8 cellular contexts compared by ENCODE assay signal in the genomic region with DNA sequence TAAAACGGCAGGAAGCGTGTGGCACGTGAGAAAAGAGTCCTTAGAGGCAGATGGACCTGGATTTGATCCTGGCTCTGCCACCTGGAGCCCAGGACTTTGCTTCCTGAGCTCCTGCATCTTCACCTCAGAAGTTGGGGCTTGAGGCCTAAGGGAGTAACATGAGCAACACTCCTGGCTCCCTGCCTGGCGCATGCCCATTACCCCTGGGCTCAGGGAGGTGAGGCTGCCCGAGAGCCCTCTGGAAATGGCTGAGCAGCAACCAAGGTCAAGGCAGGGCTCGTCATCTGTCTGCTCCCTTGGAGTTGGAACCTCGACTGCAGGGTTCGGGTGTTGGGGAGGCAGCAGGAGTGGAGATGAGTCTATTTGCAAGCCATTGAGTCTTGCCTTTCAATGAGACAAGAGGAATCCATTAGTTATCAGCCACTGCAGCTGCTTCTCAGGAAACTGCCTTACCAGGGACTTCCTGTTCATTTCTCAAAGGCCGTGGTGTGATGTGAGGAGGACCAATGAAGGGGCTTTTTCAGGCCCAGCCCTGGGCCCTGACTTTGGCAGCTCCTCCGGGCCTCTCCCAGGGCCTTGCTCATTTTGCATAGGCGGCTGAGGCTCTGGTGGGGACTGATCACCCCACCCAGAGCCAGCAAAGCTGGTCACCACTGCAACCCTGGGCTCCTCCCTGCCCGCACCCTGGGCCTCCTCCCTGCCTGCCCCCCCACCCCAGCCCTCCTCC. TPM values are rescaled to one million over a fixed set of nuclear protein-coding genes. Genes with fewer than 3 reads are reported as not detected.
DNase-seq lines count a peak whose midpoint lies in the region; ATAC-seq, FAIRE-seq and TF ChIP-seq lines count a peak whose summit lies in the region.

No MANE protein-coding gene starts in this region.

- DNase-seq in right lobe of liver (no peak), HepG2 (ENCODE audit: low spot score) (no peak), NCI-H1436 treated with DMSO at 0.1 percent for 48 hours (lab: John Stamatoyannopoulos, UW) (peak; percentile 86), foreskin fibroblast (peak; percentile 60 to 61), progenitor cell of endocrine pancreas (ENCODE audit: low spot score, unreplicated experiment) (no peak), NCI-H82 (lab: John Stamatoyannopoulos, UW) (no peak)
- peak; percentile 91 for DNase-seq in activated CD8-positive, alpha-beta T cell treated with anti-CD3 and anti-CD28 coated beads, Interleukin-2, amount 10 ng/mL, durations not matched to agents 7 days and 5 days

- no peaks in the 10 kb centered on the region for H3K9me3 Mint-ChIP-seq in activated CD8-positive, alpha-beta T cell treated with anti-CD3 and anti-CD28 coated beads, Interleukin-2, amount 10 ng/mL, durations not matched to agents 7 days and 5 days (ENCODE audit: insufficient read depth)
- H3K9me3 Mint-ChIP-seq in progenitor cell of endocrine pancreas (ENCODE audit: low read depth), result no peaks in the 10 kb centered on the region

- POLR2A ChIA-PET in HepG2 (lab: Yijun Ruan, JAX), result no interaction called here
- POLR2A ChIA-PET in activated CD8-positive, alpha-beta T cell treated with anti-CD3 and anti-CD28 coated beads, Interleukin-2, amount 10 ng/mL, durations not matched to agents 7 days and 5 days (lab: Charles Lee), result interaction anchor here (0.6 to 1.8 kb wide), 8 partner anchors 14 to 274 kb away, joined by 3 to 33 read pairs (median 3); a partner anchor contains a TSS

- in situ Hi-C loops in HepG2 (cut with HindIII; ENCODE audit: extremely low pct_ligation_motif_present, low pct_unique_long_range_greater_than_20kb), result no loop called here

- no peak overlapping the region for H2AFZ ChIP-seq in HepG2 (ENCODE audit: low read length)

- no peak for TF ChIP-seq RAD21 in HepG2 (CRISPR knock-in tag; IDR thresholded peaks at IDR 0.05)

- intact Hi-C loops in right lobe of liver (cut with DNase I) (no loop called here), HepG2 (cut with micrococcal nuclease; ENCODE audit: unreplicated experiment) (no loop called here)

- no peaks in the 10 kb centered on the region for H3K9me3 ChIP-seq in right lobe of liver
- H3K9me3 ChIP-seq in HepG2 (ENCODE audit: low read length), result no peaks in the 10 kb centered on the region

- H3K36me3 ChIP-seq in right lobe of liver, result no peaks in the 10 kb centered on the region
- peaks cover 0 to 2% of the 10 kb centered on the region in 2 experiments; a peak in 2 of 5 replicates for H3K36me3 ChIP-seq in HepG2 (replicated peaks in 1 of 2; ENCODE audit: control insufficient read depth in 1 of 2, insufficient read depth in 2 of 2, low read length in 2 of 2)

- peaks cover 0 to 15% (median 7%) of the 10 kb centered on the region in 4 donors for H3K4me1 ChIP-seq in right lobe of liver
- H3K4me1 ChIP-seq in HepG2 (ENCODE audit: insufficient read depth, low read length), result peaks cover 26% of the 10 kb centered on the region

- peaks cover 70% of the 10 kb centered on the region for H3K4me1 Mint-ChIP-seq in activated CD8-positive, alpha-beta T cell treated with anti-CD3 and anti-CD28 coated beads, Interleukin-2, amount 10 ng/mL, durations not matched to agents 7 days and 5 days (ENCODE audit: low read depth)
- peaks cover 35% of the 10 kb centered on the region for H3K4me1 Mint-ChIP-seq in progenitor cell of endocrine pancreas (ENCODE audit: low read depth)

- H3K27me3 Mint-ChIP-seq in activated CD8-positive, alpha-beta T cell treated with anti-CD3 and anti-CD28 coated beads, Interleukin-2, amount 10 ng/mL, durations not matched to agents 7 days and 5 days (ENCODE audit: low read depth), result no peaks in the 10 kb centered on the region
- H3K27me3 Mint-ChIP-seq in progenitor cell of endocrine pancreas, result no peaks in the 10 kb centered on the region

- H3K27me3 ChIP-seq in right lobe of liver (no peaks in the 10 kb centered on the region), HepG2 (ENCODE audit: control insufficient read depth in 1 of 2, insufficient read depth in 2 of 2, low read length in 2 of 2) (no peaks in the 10 kb centered on the region)

- H3K4me3 Mint-ChIP-seq in activated CD8-positive, alpha-beta T cell treated with anti-CD3 and anti-CD28 coated beads, Interleukin-2, amount 10 ng/mL, durations not matched to agents 7 days and 5 days, result peak overlapping the region; percentile 77
- no peak overlapping the region for H3K4me3 Mint-ChIP-seq in progenitor cell of endocrine pancreas (ENCODE audit: low read depth)

- no peak for FAIRE-seq in HepG2 (lab: Jason Lieb, UNC)

- no TSS peak for BruUV-seq in HepG2 (replicated peaks; lab: Mats Ljungman, UMichigan)

- peaks cover 23% of the 10 kb centered on the region for H3K79me2 ChIP-seq in HepG2 (ENCODE audit: insufficient read depth, low read length)

- CTCF ChIA-PET in HepG2 (lab: Yijun Ruan, JAX; ENCODE audit: low intra/inter-chr PET ratio, low total read pairs), result no interaction called here
- CTCF ChIA-PET in activated CD8-positive, alpha-beta T cell treated with anti-CD3 and anti-CD28 coated beads, Interleukin-2, amount 10 ng/mL, durations not matched to agents 7 days and 5 days (lab: Charles Lee), result interaction anchor here (0.6 to 3.3 kb wide), 8 partner anchors 11 to 274 kb away, joined by 3 to 34 read pairs (median 4); a partner anchor contains a TSS

- ATAC-seq in right lobe of liver, result peak; percentile 43 to 64 (median 60)
- no peak; the same call in 2 of the 3 replicates for ATAC-seq in HepG2
- peak; percentile 91 for ATAC-seq in HG02642 (IDR thresholded peaks at IDR 0.05; ENCODE audit: poor library complexity, unreplicated experiment)
- peak; percentile 99 for ATAC-seq in activated CD8-positive, alpha-beta T cell treated with anti-CD3 and anti-CD28 coated beads, Interleukin-2, amount 10 ng/mL, durations not matched to agents 7 days and 5 days

- no peak overlapping the region for H3K9ac ChIP-seq in HepG2 (ENCODE audit: insufficient read depth, low read depth, low read length)

- no peak for TF ChIP-seq CTCF in right lobe of liver (IDR thresholded peaks at IDR 0.05)
- TF ChIP-seq CTCF in HepG2 (CRISPR knock-in tag; IDR thresholded peaks at IDR 0.05), result no peak
- no peak for TF ChIP-seq CTCF in foreskin fibroblast (IDR thresholded peaks at IDR 0.05; ENCODE audit: low read depth, low read length)
- no peak for TF ChIP-seq CTCF in progenitor cell of endocrine pancreas (IDR thresholded peaks at IDR 0.05; ENCODE audit: unreplicated experiment)

- no peak overlapping the region for H3K4me3 ChIP-seq in right lobe of liver
- H3K4me3 ChIP-seq in HepG2 (replicated peaks in 1 of 3; ENCODE audit: insufficient read depth in 1 of 3, low read depth in 2 of 3, low read length in 3 of 3), result no peak overlapping the region
- H3K4me3 ChIP-seq in foreskin fibroblast (ENCODE audit: low read depth in 1 of 2, low read length in 2 of 2), result peak overlapping the region in 1 of 2 donors; percentile 1

- no peak overlapping the region for H3K4me2 ChIP-seq in HepG2 (ENCODE audit: low read depth, low read length)

- peaks cover 83% of the 10 kb centered on the region for H3K36me3 Mint-ChIP-seq in activated CD8-positive, alpha-beta T cell treated with anti-CD3 and anti-CD28 coated beads, Interleukin-2, amount 10 ng/mL, durations not matched to agents 7 days and 5 days (ENCODE audit: low read depth)
- peaks cover 18% of the 10 kb centered on the region for H3K36me3 Mint-ChIP-seq in progenitor cell of endocrine pancreas (ENCODE audit: insufficient read depth)

- TF ChIP-seq EP300 in HepG2 (IDR thresholded peaks at IDR 0.05; ENCODE audit: low read depth in 2 of 2, low read length in 2 of 2) (no peak), HepG2 (CRISPR knock-in tag; IDR thresholded peaks at IDR 0.05; ENCODE audit: borderline replicate concordance) (no peak)

- peak overlapping the region in 1 of 3 donors; percentile 33 for H3K27ac ChIP-seq in right lobe of liver
- H3K27ac ChIP-seq in HepG2 (ENCODE audit: extremely low read length, insufficient read depth, low read length), result no peak overlapping the region

- H3K27ac Mint-ChIP-seq in activated CD8-positive, alpha-beta T cell treated with anti-CD3 and anti-CD28 coated beads, Interleukin-2, amount 10 ng/mL, durations not matched to agents 7 days and 5 days, result peak overlapping the region; percentile 95
- H3K27ac Mint-ChIP-seq in progenitor cell of endocrine pancreas, result peak overlapping the region; percentile 80

- no peak for TF ChIP-seq POLR2A in right lobe of liver (IDR thresholded peaks at IDR 0.05)
- TF ChIP-seq POLR2A in HepG2 (IDR thresholded peaks at IDR 0.05; ENCODE audit: insufficient read depth in 1 of 2, low read depth in 2 of 2, low read length in 2 of 2), result no peak

- WGBS in right lobe of liver (ENCODE audit: insufficient coverage, low coverage, low lambda C conversion rate, missing lambda C conversion rate), result 69% methylated on average over 3 of the region's 12 CpGs
- 90% methylated on average over 7 of the region's 12 CpGs for WGBS in HepG2 (ENCODE audit: low lambda C conversion rate)

- no peaks in the 10 kb centered on the region for H4K20me1 ChIP-seq in HepG2 (ENCODE audit: insufficient read depth, low read length)

RNA-seq across cellular contexts. Expression of a gene that starts 6.3 kb away (rescaled TPM):
- 100 to 1,000 TPM in 4 of 6 experiments, 1 to 10 TPM in 2; 4.2 to 166 (median 110) TPM for total RNA-seq in right lobe of liver
- 54.7 and 124 TPM in 2 replicates for total RNA-seq in HepG2 (2016; rRNA removed; fragmentation: Illumina TruSeq; extraction: Trizol)
- total RNA-seq in HepG2 (2016; cell fraction: cytosol; rRNA removed; fragmentation: Illumina TruSeq; extraction: Trizol; ENCODE audit: low read depth), result 17.6 and 17.8 TPM in 2 replicates
- total RNA-seq in HepG2 (2016; cell fraction: insoluble cytoplasmic fraction; rRNA removed; fragmentation: Illumina TruSeq; extraction: Trizol), result 51.3 and 120 TPM in 2 replicates
- total RNA-seq in HepG2 (2016; cell fraction: membrane; rRNA removed; fragmentation: Illumina TruSeq; extraction: Trizol), result 42.1 and 45.1 TPM in 2 replicates
- 103 and 115 TPM in 2 replicates for total RNA-seq in HepG2 (2016; cell fraction: nucleus; rRNA removed; fragmentation: Illumina TruSeq; extraction: Trizol)
- 90.1 and 125 TPM in 2 replicates for polyA plus RNA-seq in HepG2 (2011; rRNA removed)
- 66.9 and 93.5 TPM in 2 replicates for polyA plus RNA-seq in HepG2 (2011; cell fraction: cytosol; rRNA removed)
- polyA plus RNA-seq in HepG2 (2011; cell fraction: nucleus; rRNA removed), result 77.8 and 97.6 TPM in 2 replicates
- 111 and 112 TPM in 2 replicates for polyA plus RNA-seq in HepG2 (2012)
- 16.3 and 18.5 TPM in 2 replicates for polyA plus RNA-seq in HepG2 (2016; cell fraction: cytosol; fragmentation: Illumina TruSeq; extraction: Trizol; ENCODE audit: low read depth)
- 43.7 and 53.6 TPM in 2 replicates for polyA plus RNA-seq in HepG2 (2016; cell fraction: insoluble cytoplasmic fraction; fragmentation: Illumina TruSeq; extraction: Trizol; ENCODE audit: low read depth)
- 27.1 and 32.3 TPM in 2 replicates for polyA plus RNA-seq in HepG2 (2016; cell fraction: membrane; fragmentation: Illumina TruSeq; extraction: Trizol; ENCODE audit: low read depth)
- 153 and 164 TPM in 2 replicates for polyA plus RNA-seq in HepG2 (2016; cell fraction: nucleus; fragmentation: Illumina TruSeq; extraction: Trizol; ENCODE audit: insufficient read depth, low read depth)
- 240 and 324 TPM in 2 replicates for polyA minus RNA-seq in HepG2 (2011; rRNA and poly(A)+ RNA removed; ENCODE audit: low replicate concordance)
- polyA minus RNA-seq in HepG2 (2011; cell fraction: cytosol; rRNA and poly(A)+ RNA removed), result 65.5 and 71.3 TPM in 2 replicates
- 23.2 and 36.6 TPM in 2 replicates for polyA minus RNA-seq in HepG2 (2011; cell fraction: nucleus; rRNA and poly(A)+ RNA removed)
- total RNA-seq in activated CD8-positive, alpha-beta T cell treated with anti-CD3 and anti-CD28 coated beads, Interleukin-2, amount 10 ng/mL, durations not matched to agents 7 days and 5 days, result 100 to 1,000 TPM; 395 to 416 TPM
- total RNA-seq in progenitor cell of endocrine pancreas, result 399 and 402 TPM in 2 replicates

RNA-seq across cellular contexts. Expression of a gene that starts 17.6 kb away (rescaled TPM):
- total RNA-seq in right lobe of liver (10 to 100 TPM; 18.3 to 87.6 (median 34.8) TPM), HepG2 (2016; rRNA removed; fragmentation: Illumina TruSeq; extraction: Trizol) (65.8 and 108 TPM in 2 replicates), progenitor cell of endocrine pancreas (114 and 121 TPM in 2 replicates)
- total RNA-seq in HepG2 (2016; cell fraction: cytosol; rRNA removed; fragmentation: Illumina TruSeq; extraction: Trizol; ENCODE audit: low read depth), result 28.4 and 32.7 TPM in 2 replicates
- 63.3 and 108 TPM in 2 replicates for total RNA-seq in HepG2 (2016; cell fraction: insoluble cytoplasmic fraction; rRNA removed; fragmentation: Illumina TruSeq; extraction: Trizol)
- 64.5 and 65.2 TPM in 2 replicates for total RNA-seq in HepG2 (2016; cell fraction: membrane; rRNA removed; fragmentation: Illumina TruSeq; extraction: Trizol)
- total RNA-seq in HepG2 (2016; cell fraction: nucleus; rRNA removed; fragmentation: Illumina TruSeq; extraction: Trizol), result 91.8 and 110 TPM in 2 replicates
- 91.8 and 98.4 TPM in 2 replicates for polyA plus RNA-seq in HepG2 (2011; rRNA removed)
- 80.8 and 110 TPM in 2 replicates for polyA plus RNA-seq in HepG2 (2011; cell fraction: cytosol; rRNA removed)
- 56.1 and 66.5 TPM in 2 replicates for polyA plus RNA-seq in HepG2 (2011; cell fraction: nucleus; rRNA removed)
- 70.6 and 81.6 TPM in 2 replicates for polyA plus RNA-seq in HepG2 (2012)
- polyA plus RNA-seq in HepG2 (2016; cell fraction: cytosol; fragmentation: Illumina TruSeq; extraction: Trizol; ENCODE audit: low read depth), result 18.4 and 22.5 TPM in 2 replicates
- polyA plus RNA-seq in HepG2 (2016; cell fraction: insoluble cytoplasmic fraction; fragmentation: Illumina TruSeq; extraction: Trizol; ENCODE audit: low read depth), result 56.1 and 57.8 TPM in 2 replicates
- 34.4 and 36.5 TPM in 2 replicates for polyA plus RNA-seq in HepG2 (2016; cell fraction: membrane; fragmentation: Illumina TruSeq; extraction: Trizol; ENCODE audit: low read depth)
- polyA plus RNA-seq in HepG2 (2016; cell fraction: nucleus; fragmentation: Illumina TruSeq; extraction: Trizol; ENCODE audit: insufficient read depth, low read depth), result 134 TPM in 2 replicates
- polyA minus RNA-seq in HepG2 (2011; rRNA and poly(A)+ RNA removed; ENCODE audit: low replicate concordance), result 305 and 789 TPM in 2 replicates
- 108 and 118 TPM in 2 replicates for polyA minus RNA-seq in HepG2 (2011; cell fraction: cytosol; rRNA and poly(A)+ RNA removed)
- 63.0 and 82.7 TPM in 2 replicates for polyA minus RNA-seq in HepG2 (2011; cell fraction: nucleus; rRNA and poly(A)+ RNA removed)
- total RNA-seq in activated CD8-positive, alpha-beta T cell treated with anti-CD3 and anti-CD28 coated beads, Interleukin-2, amount 10 ng/mL, durations not matched to agents 7 days and 5 days, result 10 to 100 TPM; 84.1 to 92.8 TPM

RNA-seq across cellular contexts. Expression of a gene that starts 41.7 kb away (rescaled TPM):
- 10 to 100 TPM in 2 of 6 experiments, 1 to 10 TPM in 4; 4.0 to 13.3 (median 5.4) TPM for total RNA-seq in right lobe of liver
- total RNA-seq in HepG2 (2016; rRNA removed; fragmentation: Illumina TruSeq; extraction: Trizol), result 102 and 116 TPM in 2 replicates
- total RNA-seq in HepG2 (2016; cell fraction: cytosol; rRNA removed; fragmentation: Illumina TruSeq; extraction: Trizol; ENCODE audit: low read depth), result 9.9 and 12.9 TPM in 2 replicates
- 103 and 117 TPM in 2 replicates for total RNA-seq in HepG2 (2016; cell fraction: insoluble cytoplasmic fraction; rRNA removed; fragmentation: Illumina TruSeq; extraction: Trizol)
- 25.3 and 31.0 TPM in 2 replicates for total RNA-seq in HepG2 (2016; cell fraction: membrane; rRNA removed; fragmentation: Illumina TruSeq; extraction: Trizol)
- 47.5 and 54.1 TPM in 2 replicates for total RNA-seq in HepG2 (2016; cell fraction: nucleus; rRNA removed; fragmentation: Illumina TruSeq; extraction: Trizol)
- 10.9 and 12.4 TPM in 2 replicates for polyA plus RNA-seq in HepG2 (2011; rRNA removed)
- 11.9 and 14.6 TPM in 2 replicates for polyA plus RNA-seq in HepG2 (2011; cell fraction: cytosol; rRNA removed)
- 4.0 and 5.3 TPM in 2 replicates for polyA plus RNA-seq in HepG2 (2011; cell fraction: nucleus; rRNA removed)
- 11.2 and 20.0 TPM in 2 replicates for polyA plus RNA-seq in HepG2 (2012)
- 5.2 and 7.1 TPM in 2 replicates for polyA plus RNA-seq in HepG2 (2016; cell fraction: cytosol; fragmentation: Illumina TruSeq; extraction: Trizol; ENCODE audit: low read depth)
- polyA plus RNA-seq in HepG2 (2016; cell fraction: insoluble cytoplasmic fraction; fragmentation: Illumina TruSeq; extraction: Trizol; ENCODE audit: low read depth), result 94.2 and 98.7 TPM in 2 replicates
- 12.2 and 15.7 TPM in 2 replicates for polyA plus RNA-seq in HepG2 (2016; cell fraction: membrane; fragmentation: Illumina TruSeq; extraction: Trizol; ENCODE audit: low read depth)
- polyA plus RNA-seq in HepG2 (2016; cell fraction: nucleus; fragmentation: Illumina TruSeq; extraction: Trizol; ENCODE audit: insufficient read depth, low read depth), result 60.2 and 63.1 TPM in 2 replicates
- 25.3 and 218 TPM in 2 replicates for polyA minus RNA-seq in HepG2 (2011; rRNA and poly(A)+ RNA removed; ENCODE audit: low replicate concordance)
- 7.6 and 10.2 TPM in 2 replicates for polyA minus RNA-seq in HepG2 (2011; cell fraction: cytosol; rRNA and poly(A)+ RNA removed)
- 10.8 and 11.8 TPM in 2 replicates for polyA minus RNA-seq in HepG2 (2011; cell fraction: nucleus; rRNA and poly(A)+ RNA removed)
- total RNA-seq in activated CD8-positive, alpha-beta T cell treated with anti-CD3 and anti-CD28 coated beads, Interleukin-2, amount 10 ng/mL, durations not matched to agents 7 days and 5 days, result 100 to 1,000 TPM; 146 TPM
- 34.4 and 36.6 TPM in 2 replicates for total RNA-seq in progenitor cell of endocrine pancreas

RNA-seq across cellular contexts. Expression of a gene that starts 42.0 kb away (rescaled TPM):
- 10 to 100 TPM; 31.6 to 74.5 (median 55.3) TPM for total RNA-seq in right lobe of liver
- total RNA-seq in HepG2 (2016; rRNA removed; fragmentation: Illumina TruSeq; extraction: Trizol), result 164 and 175 TPM in 2 replicates
- 124 and 186 TPM in 2 replicates for total RNA-seq in HepG2 (2016; cell fraction: cytosol; rRNA removed; fragmentation: Illumina TruSeq; extraction: Trizol; ENCODE audit: low read depth)
- total RNA-seq in HepG2 (2016; cell fraction: insoluble cytoplasmic fraction; rRNA removed; fragmentation: Illumina TruSeq; extraction: Trizol), result 157 and 180 TPM in 2 replicates
- 166 and 206 TPM in 2 replicates for total RNA-seq in HepG2 (2016; cell fraction: membrane; rRNA removed; fragmentation: Illumina TruSeq; extraction: Trizol)
- 83.5 and 96.3 TPM in 2 replicates for total RNA-seq in HepG2 (2016; cell fraction: nucleus; rRNA removed; fragmentation: Illumina TruSeq; extraction: Trizol)
- 363 and 424 TPM in 2 replicates for polyA plus RNA-seq in HepG2 (2011; rRNA removed)
- polyA plus RNA-seq in HepG2 (2011; cell fraction: cytosol; rRNA removed), result 333 and 381 TPM in 2 replicates
- 70.6 and 77.2 TPM in 2 replicates for polyA plus RNA-seq in HepG2 (2011; cell fraction: nucleus; rRNA removed)
- polyA plus RNA-seq in HepG2 (2012), result 225 and 301 TPM in 2 replicates
- 181 and 226 TPM in 2 replicates for polyA plus RNA-seq in HepG2 (2016; cell fraction: cytosol; fragmentation: Illumina TruSeq; extraction: Trizol; ENCODE audit: low read depth)
- 187 and 188 TPM in 2 replicates for polyA plus RNA-seq in HepG2 (2016; cell fraction: insoluble cytoplasmic fraction; fragmentation: Illumina TruSeq; extraction: Trizol; ENCODE audit: low read depth)
- polyA plus RNA-seq in HepG2 (2016; cell fraction: membrane; fragmentation: Illumina TruSeq; extraction: Trizol; ENCODE audit: low read depth), result 185 and 215 TPM in 2 replicates
- 173 and 175 TPM in 2 replicates for polyA plus RNA-seq in HepG2 (2016; cell fraction: nucleus; fragmentation: Illumina TruSeq; extraction: Trizol; ENCODE audit: insufficient read depth, low read depth)
- polyA minus RNA-seq in HepG2 (2011; rRNA and poly(A)+ RNA removed; ENCODE audit: low replicate concordance), result 153 and 413 TPM in 2 replicates
- 79.2 and 82.2 TPM in 2 replicates for polyA minus RNA-seq in HepG2 (2011; cell fraction: cytosol; rRNA and poly(A)+ RNA removed)
- polyA minus RNA-seq in HepG2 (2011; cell fraction: nucleus; rRNA and poly(A)+ RNA removed), result 54.3 and 55.7 TPM in 2 replicates
- 100 to 1,000 TPM; 154 to 163 TPM for total RNA-seq in activated CD8-positive, alpha-beta T cell treated with anti-CD3 and anti-CD28 coated beads, Interleukin-2, amount 10 ng/mL, durations not matched to agents 7 days and 5 days
- 175 and 185 TPM in 2 replicates for total RNA-seq in progenitor cell of endocrine pancreas

RNA-seq across cellular contexts. Expression of a gene that starts 56.9 kb away (rescaled TPM):
- 10 to 100 TPM; 13.0 to 69.8 (median 22.7) TPM for total RNA-seq in right lobe of liver
- total RNA-seq in HepG2 (2016; rRNA removed; fragmentation: Illumina TruSeq; extraction: Trizol), result 4.5 and 13.4 TPM in 2 replicates
- 8.3 and 10.6 TPM in 2 replicates for total RNA-seq in HepG2 (2016; cell fraction: cytosol; rRNA removed; fragmentation: Illumina TruSeq; extraction: Trizol; ENCODE audit: low read depth)
- total RNA-seq in HepG2 (2016; cell fraction: insoluble cytoplasmic fraction; rRNA removed; fragmentation: Illumina TruSeq; extraction: Trizol), result 3.4 and 13.2 TPM in 2 replicates
- 7.7 and 10.7 TPM in 2 replicates for total RNA-seq in HepG2 (2016; cell fraction: membrane; rRNA removed; fragmentation: Illumina TruSeq; extraction: Trizol)
- total RNA-seq in HepG2 (2016; cell fraction: nucleus; rRNA removed; fragmentation: Illumina TruSeq; extraction: Trizol), result 12.9 and 21.0 TPM in 2 replicates
- 23.2 and 36.6 TPM in 2 replicates for polyA plus RNA-seq in HepG2 (2011; rRNA removed)
- 13.7 and 17.5 TPM in 2 replicates for polyA plus RNA-seq in HepG2 (2011; cell fraction: cytosol; rRNA removed)
- polyA plus RNA-seq in HepG2 (2011; cell fraction: nucleus; rRNA removed), result 236 and 242 TPM in 2 replicates
- 5.1 and 11.5 TPM in 2 replicates for polyA plus RNA-seq in HepG2 (2012)
- 8.0 and 9.6 TPM in 2 replicates for polyA plus RNA-seq in HepG2 (2016; cell fraction: cytosol; fragmentation: Illumina TruSeq; extraction: Trizol; ENCODE audit: low read depth)
- polyA plus RNA-seq in HepG2 (2016; cell fraction: insoluble cytoplasmic fraction; fragmentation: Illumina TruSeq; extraction: Trizol; ENCODE audit: low read depth), result 4.7 and 5.0 TPM in 2 replicates
- 7.9 and 9.0 TPM in 2 replicates for polyA plus RNA-seq in HepG2 (2016; cell fraction: membrane; fragmentation: Illumina TruSeq; extraction: Trizol; ENCODE audit: low read depth)
- 36.8 and 37.1 TPM in 2 replicates for polyA plus RNA-seq in HepG2 (2016; cell fraction: nucleus; fragmentation: Illumina TruSeq; extraction: Trizol; ENCODE audit: insufficient read depth, low read depth)
- polyA minus RNA-seq in HepG2 (2011; rRNA and poly(A)+ RNA removed; ENCODE audit: low replicate concordance), result 30.7 and 67.4 TPM in 2 replicates
- polyA minus RNA-seq in HepG2 (2011; cell fraction: cytosol; rRNA and poly(A)+ RNA removed), result 10.5 and 13.0 TPM in 2 replicates
- 10.9 and 15.8 TPM in 2 replicates for polyA minus RNA-seq in HepG2 (2011; cell fraction: nucleus; rRNA and poly(A)+ RNA removed)
- total RNA-seq in activated CD8-positive, alpha-beta T cell treated with anti-CD3 and anti-CD28 coated beads, Interleukin-2, amount 10 ng/mL, durations not matched to agents 7 days and 5 days, result 1 to 10 TPM; 3.8 to 4.5 TPM
- 21.2 and 23.7 TPM in 2 replicates for total RNA-seq in progenitor cell of endocrine pancreas

Comparison
In these comparisons a context has a peak if more than half of its experiments do, and no peak if none do; other contexts are left out.
1. DNase-seq: peak in NCI-H1436 treated with DMSO at 0.1 percent for 48 hours (single experiment), activated CD8-positive, alpha-beta T cell treated with anti-CD3 and anti-CD28 coated beads, Interleukin-2, amount 10 ng/mL, durations not matched to agents 7 days and 5 days (single experiment) and foreskin fibroblast (2 of 2); none in right lobe of liver (0 of 3), HepG2 (single experiment), progenitor cell of endocrine pancreas (single experiment) and NCI-H82 (single experiment).